17 cellular contexts compared by ENCODE assay signal in the genomic region with DNA sequence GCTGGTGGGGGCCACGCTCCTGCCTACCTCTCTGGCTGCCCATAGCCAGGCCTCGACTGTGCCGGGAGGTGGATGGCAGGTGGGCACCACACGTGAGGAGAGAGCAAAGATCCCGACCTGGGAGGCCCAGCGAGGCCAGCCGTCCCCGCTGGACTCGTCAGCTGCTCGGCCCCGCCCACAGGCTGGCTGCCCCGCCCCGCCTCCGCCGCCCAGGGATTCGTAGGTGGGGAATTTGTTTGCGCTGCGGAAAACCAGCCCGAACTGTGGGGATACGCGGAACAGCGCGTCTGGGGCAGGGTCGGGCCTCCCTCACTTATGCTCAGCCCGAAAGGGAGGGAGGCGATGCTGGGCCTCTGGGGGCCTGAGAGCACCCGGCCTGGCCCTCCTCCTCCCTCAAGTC. TPM values are rescaled to one million over a fixed set of nuclear protein-coding genes. Genes with fewer than 3 reads are reported as not detected.
DNase-seq lines count a peak whose midpoint lies in the region; ATAC-seq, FAIRE-seq and TF ChIP-seq lines count a peak whose summit lies in the region.
"Had no signal": no experiment of that assay in that cellular context is flagged by ENCODE, and none has a peak within 500 bp of the region (broad histone marks: within the 10 kb centered on the region; RNA-seq: fewer than 3 reads in every experiment).

No MANE protein-coding gene starts in this region.

- CTCF ChIA-PET in H1 (lab: Charles Lee; ENCODE audit: partially characterized antibody): interaction anchor here (5.6 kb wide), 1 partner anchor 12 kb away, joined by 32 read pairs; no protein-coding TSS in a partner anchor

- TF ChIP-seq RAD21 in H1 (IDR thresholded peaks at IDR 0.05 in 1 of 2, conservative IDR thresholded peaks at IDR 0.05 in 1 of 2; ENCODE audit: low read depth in 2 of 2, low read length in 2 of 2): no peak

- H4K5ac ChIP-seq in H1 (ENCODE audit: insufficient read length, low read depth, low read length): no peak overlapping the region

- in situ Hi-C loops in GM23248 (cut with MboI): no loop called here
- in situ Hi-C loops in ACHN (cut with HindIII; ENCODE audit: low pct_ligation_motif_present, low pct_unique_long_range_greater_than_20kb, low sequenced_read_pairs): no loop called here

- H4K20me1 ChIP-seq in GM23248 (ENCODE audit: insufficient read depth): no peaks in the 10 kb centered on the region
- no peaks in the 10 kb centered on the region for H4K20me1 ChIP-seq in H1 (replicated peaks in 1 of 2; ENCODE audit: control insufficient read depth in 1 of 2, insufficient read depth in 2 of 2, low read length in 2 of 2)

- H3K9me2 ChIP-seq in GM23248 (ENCODE audit: insufficient read depth): no peaks in the 10 kb centered on the region

- no peak overlapping the region for H2BK15ac ChIP-seq in H1 (ENCODE audit: low read length)

- no peak overlapping the region; the same call in 1 of the 2 replicates for H2BK5ac ChIP-seq in H1 (ENCODE audit: low read depth, low read length)

- no peaks in the 10 kb centered on the region for H3K36me3 ChIP-seq in GM23248 (ENCODE audit: low read depth)
- H3K36me3 ChIP-seq in H1 (ENCODE audit: control insufficient read depth in 2 of 4, insufficient read depth in 4 of 4, low read length in 3 of 4): no peaks in the 10 kb centered on the region
- H3K36me3 ChIP-seq: ovary, upper lobe of left lung had no signal

- H3K18ac ChIP-seq in H1 (ENCODE audit: extremely low read depth, low read length): no peak overlapping the region; the same call in 1 of the 2 replicates

- H3K4me2 ChIP-seq in GM23248 (ENCODE audit: unreplicated experiment) (no peak overlapping the region), H1 (ENCODE audit: insufficient read depth in 1 of 2, low read depth in 2 of 2, low read length in 2 of 2) (peak overlapping the region; percentile 46 to 61)

- H2BK12ac ChIP-seq in H1 (ENCODE audit: low read depth, low read length): no peak overlapping the region

- TF ChIP-seq CTCF in H1 (IDR thresholded peaks at IDR 0.05; ENCODE audit: control extremely low read depth in 1 of 3, insufficient read depth in 1 of 3, low read depth in 1 of 3, low read length in 3 of 3): no peak

- no peaks in the 10 kb centered on the region for H3K4me1 ChIP-seq in GM23248 (ENCODE audit: insufficient read depth)
- H3K4me1 ChIP-seq in H1 (replicated peaks in 1 of 4; ENCODE audit: control insufficient read depth in 3 of 4, insufficient read depth in 4 of 4, low read length in 3 of 4): peaks cover 0 to 28% (median 15%) of the 10 kb centered on the region in 4 experiments; a peak in 6 of 7 replicates

- H2BK20ac ChIP-seq in H1 (ENCODE audit: low read length): no peak overlapping the region

- no peaks in the 10 kb centered on the region for H3K9me3 ChIP-seq in GM23248 (ENCODE audit: low read depth)
- H3K9me3 ChIP-seq in H1 (ENCODE audit: insufficient read depth in 2 of 2, low read depth in 1 of 2, low read length in 1 of 2): no peaks in the 10 kb centered on the region
- H3K9me3 ChIP-seq: ovary, upper lobe of left lung had no signal

- 6 to 7% methylated on average over 17 to 26 of the region's 27 CpGs for WGBS in GM23248 (ENCODE audit: low coverage in 1 of 2, low lambda C conversion rate in 2 of 2, missing lambda C conversion rate in 2 of 2), 2 experiments
- WGBS in H1 (ENCODE audit: extremely low coverage in 1 of 2, insufficient coverage in 1 of 2, insufficient read length in 1 of 2, insufficient replicate concordance in 2 of 2, low coverage in 1 of 2, low lambda C conversion rate in 2 of 2, missing lambda C conversion rate in 1 of 2), 2 experiments: 27% methylated on average over 7 of the region's 27 CpGs; no CpG with 5 or more reads in 1 of the 2 experiments

- H3K23ac ChIP-seq in H1 (ENCODE audit: insufficient read length): no peak overlapping the region

- H3K27ac ChIP-seq in GM23248 (no peak overlapping the region), H1 (ENCODE audit: low read depth, low read length) (no peak overlapping the region)
- H3K27ac ChIP-seq: ovary, upper lobe of left lung had no signal

- H3K27me3 ChIP-seq in GM23248 (replicated peaks; ENCODE audit: insufficient read depth): peaks cover 15% of the 10 kb centered on the region
- peaks cover 0 to 8% (median 3%) of the 10 kb centered on the region in 4 experiments; a peak in 3 of 7 replicates for H3K27me3 ChIP-seq in H1 (replicated peaks in 1 of 4; ENCODE audit: control insufficient read depth in 3 of 4, extremely low read depth in 1 of 4, insufficient read depth in 3 of 4, low read length in 3 of 4)
- H3K27me3 ChIP-seq: ovary, upper lobe of left lung had no signal

- H3K79me2 ChIP-seq in GM23248 (ENCODE audit: insufficient read depth) (no peaks in the 10 kb centered on the region), H1 (ENCODE audit: control insufficient read depth in 1 of 2, insufficient read depth in 2 of 2, low read length in 2 of 2) (no peaks in the 10 kb centered on the region)

- DNase-seq in AG08395 (ENCODE audit: low spot score): peak; percentile 56
- DNase-seq in GM23248: peak; percentile 61
- peak in 1 of 2 experiments; percentile 93 for DNase-seq in H1 (ENCODE audit: low read depth in 1 of 2, low spot score in 2 of 2)
- peak; percentile 25 to 39 for DNase-seq in lung microvascular endothelial cell (ENCODE audit: low read depth in 2 of 2)
- no peak for DNase-seq in ACHN
- no peak for DNase-seq in C1 segment of cervical spinal cord (lab: John Stamatoyannopoulos, UW)
- DNase-seq: activated naive CD8-positive, alpha-beta T cell treated with anti-CD3 and anti-CD28 coated beads for 36 hours; activated T-cell treated with anti-CD3 and anti-CD28 coated beads, Interleukin-2, amount 50 U/mL, for 4 hours; foreskin melanocyte had no signal

- H3K14ac ChIP-seq in H1 (ENCODE audit: insufficient read length): no peak overlapping the region

- 0 out of 2 replicates have a peak overlapping the region, but pooled peaks have one; percentile 29 for H3K4me3 ChIP-seq in GM23248
- H3K4me3 ChIP-seq in H1 (ENCODE audit: extremely low read depth in 1 of 4, insufficient read depth in 2 of 4, low read depth in 3 of 4, low read length in 4 of 4): peak overlapping the region in 2 of 4 experiments; percentile 15 to 45; a peak in 4 of 8 replicates
- H3K4me3 ChIP-seq: ovary, upper lobe of left lung had no signal

- TF ChIP-seq POLR2A in H1 (IDR thresholded peaks at IDR 0.05; ENCODE audit: control extremely low read depth in 1 of 2, low read depth in 2 of 2, low read length in 2 of 2): no peak

- no peak overlapping the region for H3K9ac ChIP-seq in GM23248
- no peak overlapping the region for H3K9ac ChIP-seq in H1 (replicated peaks in 1 of 4; ENCODE audit: extremely low read depth in 1 of 4, low read depth in 3 of 4, low read length in 3 of 4)

- H3F3A ChIP-seq in GM23248 (ENCODE audit: insufficient read depth): no peaks in the 10 kb centered on the region

- no peaks in the 10 kb centered on the region for H3K79me1 ChIP-seq in H1 (ENCODE audit: low read depth, low read length)

- ATAC-seq in GM21526 (IDR thresholded peaks at IDR 0.05; ENCODE audit: low FRiP score, unreplicated experiment) (no peak), GM19324 (IDR thresholded peaks at IDR 0.05; ENCODE audit: low FRiP score, unreplicated experiment) (no peak)
- ATAC-seq: activated T-cell treated with anti-CD3 and anti-CD28 coated beads, Interleukin-2, amount 50 U/mL, for 4 hours; SK-N-SH treated with all-trans-retinoic acid at 6 μM for 48 hours; stimulated activated effector memory CD8-positive, alpha-beta T cell treated with anti-CD3 and anti-CD28 coated beads, Interleukin-12 subunit alpha, Interleukin-12 subunit beta, amount 100 ng/mL, for 72 hours had no signal

- peak overlapping the region; percentile 46 for H4K91ac ChIP-seq in H1 (replicated peaks; ENCODE audit: insufficient read length, low read length)

- H2BK120ac ChIP-seq in H1 (replicated peaks; ENCODE audit: low read depth, low read length): no peak overlapping the region

- H2AFZ ChIP-seq in GM23248 (no peak overlapping the region), H1 (ENCODE audit: low read length) (no peak overlapping the region)

- no peak overlapping the region for H3K56ac ChIP-seq in H1 (replicated peaks; ENCODE audit: insufficient read length, low read depth, low read length)

- POLR2A ChIA-PET in H1 (lab: Charles Lee; ENCODE audit: partially characterized antibody): interaction anchor here (1.4 kb wide), 1 partner anchor 50 kb away, joined by 3 read pairs; no protein-coding TSS in a partner anchor

- no peak overlapping the region for H3K4ac ChIP-seq in H1 (replicated peaks; ENCODE audit: insufficient read length, low read depth, low read length)

- H2AK5ac ChIP-seq in H1 (ENCODE audit: low read depth, low read length): no peak overlapping the region

- H3K23me2 ChIP-seq in H1 (ENCODE audit: low read depth, low read length): no peaks in the 10 kb centered on the region; the same call in 1 of the 2 replicates

- no peak overlapping the region; the same call in 1 of the 2 replicates for H4K8ac ChIP-seq in H1 (ENCODE audit: extremely low read depth, insufficient read depth, low read length)

- no peak for TF ChIP-seq EP300 in H1 (IDR thresholded peaks at IDR 0.05; ENCODE audit: borderline replicate concordance in 1 of 2, low read depth in 2 of 2, low read length in 2 of 2)

- FAIRE-seq in H1 (lab: Jason Lieb, UNC): no peak
- FAIRE-seq: TTC549 had no signal

RNA-seq across cellular contexts. Expression of a gene that starts 31.7 kb away (rescaled TPM):
- not detected in 2 replicates for total RNA-seq in GM23248 (2014; rRNA removed; shearing (Covaris generic))
- polyA plus RNA-seq in GM23248 (2016; fragmentation: Nextera tagmentation; extraction: Ambion mirVana) (0.08 TPM in 1 of 2 replicates, not detected in the other), H1 (2011; rRNA removed) (2.6 and 4.2 TPM in 2 replicates)
- total RNA-seq in H1 (2021; fragmentation: NEBNext Ultra II Directional; extraction: Animal tissue kit (Norgen Biotek cat#: 25700)): 2.9 and 3.1 TPM in 2 replicates
- polyA plus RNA-seq in H1 (2011; cell fraction: cytosol; rRNA removed): 1.3 TPM
- 8.4 TPM for polyA plus RNA-seq in H1 (2011; cell fraction: nucleus; rRNA removed)
- polyA plus RNA-seq in H1 (2012, experiment 1 of 2): 1.2 to 3.8 TPM (median 2.8 TPM) in 4 replicates
- polyA plus RNA-seq in H1 (2012, experiment 2 of 2): 1.3 TPM
- polyA plus RNA-seq in H1 (2013, experiment 1 of 2): 2.1 TPM
- 2.3 TPM for polyA plus RNA-seq in H1 (2013, experiment 2 of 2)
- 1.9 and 3.5 TPM in 2 replicates for polyA minus RNA-seq in H1 (2011; rRNA and poly(A)+ RNA removed)
- 3.4 TPM for polyA minus RNA-seq in H1 (2011; cell fraction: cytosol; rRNA and poly(A)+ RNA removed)
- 6.7 TPM for polyA minus RNA-seq in H1 (2011; cell fraction: nucleus; rRNA and poly(A)+ RNA removed)
- total RNA-seq in lung microvascular endothelial cell: under 0.01 TPM in 1 of 2 replicates, not detected in the other
- total RNA-seq: mononuclear cell had no signal

RNA-seq across cellular contexts. Expression of a gene that starts 34.1 kb away (rescaled TPM):
- total RNA-seq in GM23248 (2014; rRNA removed; shearing (Covaris generic)): 15.7 and 16.9 TPM in 2 replicates
- polyA plus RNA-seq in GM23248 (2016; fragmentation: Nextera tagmentation; extraction: Ambion mirVana): 16.3 and 20.2 TPM in 2 replicates
- 29.7 and 30.3 TPM in 2 replicates for total RNA-seq in H1 (2021; fragmentation: NEBNext Ultra II Directional; extraction: Animal tissue kit (Norgen Biotek cat#: 25700))
- 50.7 and 66.4 TPM in 2 replicates for polyA plus RNA-seq in H1 (2011; rRNA removed)
- polyA plus RNA-seq in H1 (2011; cell fraction: cytosol; rRNA removed): 54.2 TPM
- polyA plus RNA-seq in H1 (2011; cell fraction: nucleus; rRNA removed): 183 TPM
- 29.1 to 37.1 TPM (median 32.3 TPM) in 4 replicates for polyA plus RNA-seq in H1 (2012, experiment 1 of 2)
- polyA plus RNA-seq in H1 (2012, experiment 2 of 2): 26.5 TPM
- 23.2 TPM for polyA plus RNA-seq in H1 (2013, experiment 1 of 2)
- 21.4 TPM for polyA plus RNA-seq in H1 (2013, experiment 2 of 2)
- 32.3 and 34.3 TPM in 2 replicates for polyA minus RNA-seq in H1 (2011; rRNA and poly(A)+ RNA removed)
- 25.3 TPM for polyA minus RNA-seq in H1 (2011; cell fraction: cytosol; rRNA and poly(A)+ RNA removed)
- polyA minus RNA-seq in H1 (2011; cell fraction: nucleus; rRNA and poly(A)+ RNA removed): 44.8 TPM
- 11.1 and 14.7 TPM in 2 replicates for total RNA-seq in lung microvascular endothelial cell

RNA-seq across cellular contexts. Expression of a gene that starts 59.2 kb away (rescaled TPM):
- total RNA-seq in GM23248 (2014; rRNA removed; shearing (Covaris generic)): 27.6 and 30.9 TPM in 2 replicates
- polyA plus RNA-seq in GM23248 (2016; fragmentation: Nextera tagmentation; extraction: Ambion mirVana): 30.7 and 30.9 TPM in 2 replicates
- 21.7 and 22.2 TPM in 2 replicates for total RNA-seq in H1 (2021; fragmentation: NEBNext Ultra II Directional; extraction: Animal tissue kit (Norgen Biotek cat#: 25700))
- polyA plus RNA-seq in H1 (2011; rRNA removed): 19.8 and 22.3 TPM in 2 replicates
- 21.1 TPM for polyA plus RNA-seq in H1 (2011; cell fraction: cytosol; rRNA removed)
- 10.8 TPM for polyA plus RNA-seq in H1 (2011; cell fraction: nucleus; rRNA removed)
- 17.4 to 21.5 TPM (median 21.1 TPM) in 4 replicates for polyA plus RNA-seq in H1 (2012, experiment 1 of 2)
- polyA plus RNA-seq in H1 (2012, experiment 2 of 2): 23.7 TPM
- polyA plus RNA-seq in H1 (2013, experiment 1 of 2): 13.6 TPM
- polyA plus RNA-seq in H1 (2013, experiment 2 of 2): 13.7 TPM
- 15.2 and 19.2 TPM in 2 replicates for polyA minus RNA-seq in H1 (2011; rRNA and poly(A)+ RNA removed)
- 15.5 TPM for polyA minus RNA-seq in H1 (2011; cell fraction: cytosol; rRNA and poly(A)+ RNA removed)
- 6.6 TPM for polyA minus RNA-seq in H1 (2011; cell fraction: nucleus; rRNA and poly(A)+ RNA removed)
- 26.2 and 28.6 TPM in 2 replicates for total RNA-seq in lung microvascular endothelial cell

Comparison
In these comparisons a context has a peak if more than half of its experiments do, and no peak if none do; other contexts are left out.
1. DNase-seq: peak in AG08395 (single experiment), GM23248 (single experiment) and lung microvascular endothelial cell (2 of 2); none in ACHN (single experiment) and C1 segment of cervical spinal cord (0 of 14).